10 cellular contexts compared by ENCODE assay signal in genomic region chr19:38707512-38708114, GRCh38. TPM values are rescaled to one million over a fixed set of nuclear protein-coding genes. Genes with fewer than 3 reads are reported as not detected.
DNase-seq lines count a peak whose midpoint lies in the region; ATAC-seq and TF ChIP-seq lines count a peak whose summit lies in the region.
"Had no signal": no experiment of that assay in that cellular context is flagged by ENCODE, and none has a peak within 500 bp of the region (broad histone marks: within the 10 kb centered on the region; RNA-seq: fewer than 3 reads in every experiment).

No MANE protein-coding gene starts in this region.

- H3K4me1 ChIP-seq in esophagus squamous epithelium (peaks cover 29 to 93% (median 61%) of the 10 kb centered on the region in 3 donors), muscle layer of duodenum (ENCODE audit: control insufficient read depth in 1 of 2, insufficient read depth in 2 of 2, low read length in 2 of 2) (peaks cover 0 to 49% of the 10 kb centered on the region in 2 donors)
- H3K4me1 ChIP-seq in naive thymus-derived CD4-positive, alpha-beta T cell (ENCODE audit: control insufficient read depth in 2 of 2, insufficient read depth in 2 of 2, low read length in 2 of 2): no peaks in the 10 kb centered on the region

- H3K9me3 ChIP-seq in esophagus squamous epithelium: no peaks in the 10 kb centered on the region
- H3K9me3 ChIP-seq in muscle layer of duodenum (ENCODE audit: control insufficient read depth in 1 of 2, low read length in 2 of 2): no peaks in the 10 kb centered on the region
- no peaks in the 10 kb centered on the region for H3K9me3 ChIP-seq in naive thymus-derived CD4-positive, alpha-beta T cell (ENCODE audit: control insufficient read depth in 2 of 3, low read length in 3 of 3)

- WGBS in esophagus squamous epithelium, 2 donors: 53 to 74% methylated on average over 3 to 7 of the region's 10 CpGs

- POLR2A ChIA-PET in activated CD4-positive, alpha-beta memory T cell treated with anti-CD3 and anti-CD28 coated beads, Interleukin-2, amount 10 ng/mL, durations not matched to agents 7 days and 5 days (lab: Charles Lee): interaction anchor here (0.9 kb wide), 1 partner anchor 9 kb away, joined by 3 read pairs; no protein-coding TSS in a partner anchor
- POLR2A ChIA-PET in activated CD4-positive, alpha-beta memory T cell treated with anti-CD3 and anti-CD28 coated beads for 36 hours (lab: Charles Lee): no interaction called here
- POLR2A ChIA-PET in naive thymus-derived CD4-positive, alpha-beta T cell (lab: Charles Lee): no interaction called here

- no peaks in the 10 kb centered on the region for H3K9me3 Mint-ChIP-seq in activated CD4-positive, alpha-beta memory T cell treated with anti-CD3 and anti-CD28 coated beads, Interleukin-2, amount 10 ng/mL, durations not matched to agents 7 days and 5 days
- no peaks in the 10 kb centered on the region for H3K9me3 Mint-ChIP-seq in activated CD4-positive, alpha-beta memory T cell treated with anti-CD3 and anti-CD28 coated beads for 36 hours
- H3K9me3 Mint-ChIP-seq in naive thymus-derived CD4-positive, alpha-beta T cell: peaks cover 0 to 2% (median 0%) of the 10 kb centered on the region in 11 donors
- H3K9me3 Mint-ChIP-seq: naive B cell had no signal

- peaks cover 58 to 100% (median 76%) of the 10 kb centered on the region in 3 donors for H3K36me3 ChIP-seq in esophagus squamous epithelium
- H3K36me3 ChIP-seq in muscle layer of duodenum (ENCODE audit: control insufficient read depth in 1 of 2, insufficient read depth in 2 of 2, low read length in 2 of 2): peaks cover 64 to 95% of the 10 kb centered on the region in 2 donors
- peaks cover 3 to 74% (median 23%) of the 10 kb centered on the region in 3 experiments for H3K36me3 ChIP-seq in naive thymus-derived CD4-positive, alpha-beta T cell (ENCODE audit: control insufficient read depth in 2 of 3, insufficient read depth in 3 of 3, low read length in 3 of 3)

- H3K27ac ChIP-seq in esophagus squamous epithelium: peak overlapping the region; percentile 16 to 86 (median 81)
- H3K27ac ChIP-seq in muscle layer of duodenum (ENCODE audit: low read length): peak overlapping the region; percentile 60
- no peak overlapping the region for H3K27ac ChIP-seq in naive thymus-derived CD4-positive, alpha-beta T cell (ENCODE audit: low read depth, low read length)

- H3K4me1 Mint-ChIP-seq in activated CD4-positive, alpha-beta memory T cell treated with anti-CD3 and anti-CD28 coated beads, Interleukin-2, amount 10 ng/mL, durations not matched to agents 7 days and 5 days: peaks cover 2% of the 10 kb centered on the region
- no peaks in the 10 kb centered on the region for H3K4me1 Mint-ChIP-seq in activated CD4-positive, alpha-beta memory T cell treated with anti-CD3 and anti-CD28 coated beads for 36 hours (ENCODE audit: low read depth)
- peaks cover 0 to 2% (median 0%) of the 10 kb centered on the region in 7 donors for H3K4me1 Mint-ChIP-seq in naive thymus-derived CD4-positive, alpha-beta T cell

- H3K27me3 ChIP-seq in esophagus squamous epithelium (no peaks in the 10 kb centered on the region), muscle layer of duodenum (ENCODE audit: low read depth, low read length) (no peaks in the 10 kb centered on the region)
- H3K27me3 ChIP-seq in naive thymus-derived CD4-positive, alpha-beta T cell (ENCODE audit: control insufficient read depth in 2 of 2, insufficient read depth in 2 of 2, low read length in 2 of 2): no peaks in the 10 kb centered on the region

- CTCF ChIA-PET in activated CD4-positive, alpha-beta memory T cell treated with anti-CD3 and anti-CD28 coated beads, Interleukin-2, amount 10 ng/mL, durations not matched to agents 7 days and 5 days (lab: Charles Lee): no interaction called here
- CTCF ChIA-PET in activated CD4-positive, alpha-beta memory T cell treated with anti-CD3 and anti-CD28 coated beads for 36 hours (lab: Charles Lee): no interaction called here
- CTCF ChIA-PET in naive thymus-derived CD4-positive, alpha-beta T cell (lab: Charles Lee): no interaction called here

- intact Hi-C loops in activated CD4-positive, alpha-beta memory T cell treated with anti-CD3 and anti-CD28 coated beads for 36 hours (cut with micrococcal nuclease): no loop called here
- intact Hi-C loops in esophagus squamous epithelium (cut with DNase I): loop anchor here (10.0 kb wide), 1 partner anchor 63 kb away; the partner anchor contains the start of gene ACTN4
- intact Hi-C loops in naive thymus-derived CD4-positive, alpha-beta T cell (cut with micrococcal nuclease): no loop called here

- peak overlapping the region; percentile 26 for H3K27ac Mint-ChIP-seq in activated CD4-positive, alpha-beta memory T cell treated with anti-CD3 and anti-CD28 coated beads, Interleukin-2, amount 10 ng/mL, durations not matched to agents 7 days and 5 days
- no peak overlapping the region for H3K27ac Mint-ChIP-seq in activated CD4-positive, alpha-beta memory T cell treated with anti-CD3 and anti-CD28 coated beads for 36 hours
- no peak overlapping the region for H3K27ac Mint-ChIP-seq in naive thymus-derived CD4-positive, alpha-beta T cell

- TF ChIP-seq CTCF in esophagus squamous epithelium (IDR thresholded peaks at IDR 0.05): no peak

- ATAC-seq in naive thymus-derived CD4-positive, alpha-beta T cell: no peak
- ATAC-seq in GM19328 (IDR thresholded peaks at IDR 0.05; ENCODE audit: unreplicated experiment) (no peak), GM21576 (IDR thresholded peaks at IDR 0.05; ENCODE audit: unreplicated experiment) (no peak)

- TF ChIP-seq POLR2A in esophagus squamous epithelium (IDR thresholded peaks at IDR 0.05): no peak

- H3K27me3 Mint-ChIP-seq in activated CD4-positive, alpha-beta memory T cell treated with anti-CD3 and anti-CD28 coated beads, Interleukin-2, amount 10 ng/mL, durations not matched to agents 7 days and 5 days: no peaks in the 10 kb centered on the region
- no peaks in the 10 kb centered on the region for H3K27me3 Mint-ChIP-seq in activated CD4-positive, alpha-beta memory T cell treated with anti-CD3 and anti-CD28 coated beads for 36 hours
- no peaks in the 10 kb centered on the region for H3K27me3 Mint-ChIP-seq in naive thymus-derived CD4-positive, alpha-beta T cell
- H3K27me3 Mint-ChIP-seq: naive B cell had no signal

- no peak overlapping the region for H3K4me3 ChIP-seq in esophagus squamous epithelium
- no peak overlapping the region for H3K4me3 ChIP-seq in muscle layer of duodenum (ENCODE audit: low read depth in 1 of 2, low read length in 2 of 2)
- no peak overlapping the region for H3K4me3 ChIP-seq in naive thymus-derived CD4-positive, alpha-beta T cell (ENCODE audit: low read length)

- no peak for DNase-seq in activated CD4-positive, alpha-beta memory T cell treated with anti-CD3 and anti-CD28 coated beads, Interleukin-2, amount 10 ng/mL, durations not matched to agents 7 days and 5 days
- DNase-seq in activated CD4-positive, alpha-beta memory T cell treated with anti-CD3 and anti-CD28 coated beads for 36 hours: no peak
- DNase-seq in esophagus squamous epithelium (lab: John Stamatoyannopoulos, UW) (no peak), NCI-H2227 treated with DMSO at 0.1 percent for 48 hours (lab: John Stamatoyannopoulos, UW) (no peak)
- DNase-seq in naive thymus-derived CD4-positive, alpha-beta T cell: no peak
- DNase-seq: activated effector memory CD4-positive, alpha-beta T cell treated with Interleukin-2 at 50 U/mL for 16 hours; naive B cell had no signal

- H3K36me3 Mint-ChIP-seq in activated CD4-positive, alpha-beta memory T cell treated with anti-CD3 and anti-CD28 coated beads, Interleukin-2, amount 10 ng/mL, durations not matched to agents 7 days and 5 days (ENCODE audit: low read depth): peaks cover 68% of the 10 kb centered on the region
- H3K36me3 Mint-ChIP-seq in activated CD4-positive, alpha-beta memory T cell treated with anti-CD3 and anti-CD28 coated beads for 36 hours: peaks cover 29% of the 10 kb centered on the region
- H3K36me3 Mint-ChIP-seq in naive thymus-derived CD4-positive, alpha-beta T cell: peaks cover 4 to 51% (median 6%) of the 10 kb centered on the region in 5 donors

- H3K4me3 Mint-ChIP-seq in activated CD4-positive, alpha-beta memory T cell treated with anti-CD3 and anti-CD28 coated beads, Interleukin-2, amount 10 ng/mL, durations not matched to agents 7 days and 5 days: no peak overlapping the region
- H3K4me3 Mint-ChIP-seq in activated CD4-positive, alpha-beta memory T cell treated with anti-CD3 and anti-CD28 coated beads for 36 hours: no peak overlapping the region
- no peak overlapping the region for H3K4me3 Mint-ChIP-seq in naive thymus-derived CD4-positive, alpha-beta T cell
- H3K4me3 Mint-ChIP-seq: naive B cell had no signal

RNA-seq across cellular contexts. Expression of gene CAPN12, which starts 36.7 kb away (rescaled TPM):
- 10 to 100 TPM; 22.9 to 24.9 TPM for total RNA-seq in activated CD4-positive, alpha-beta memory T cell treated with anti-CD3 and anti-CD28 coated beads, Interleukin-2, amount 10 ng/mL, durations not matched to agents 7 days and 5 days
- 1 to 10 TPM; 7.1 to 9.0 TPM for total RNA-seq in activated CD4-positive, alpha-beta memory T cell treated with anti-CD3 and anti-CD28 coated beads for 36 hours
- total RNA-seq in esophagus squamous epithelium: 1 to 10 TPM; 1.5 to 4.2 (median 1.8) TPM
- 1 to 10 TPM; 2.5 to 5.1 (median 2.7) TPM for total RNA-seq in naive thymus-derived CD4-positive, alpha-beta T cell
- polyA plus RNA-seq in naive thymus-derived CD4-positive, alpha-beta T cell: under 1 TPM in 1 of 2 donors, not detected in 1; 0.84 TPM
